ENCODE assay signal across 12 cellular contexts in genomic region chr7:153190452-153190851, GRCh38.
DNase-seq lines count a peak whose midpoint lies in the region; ATAC-seq, FAIRE-seq and TF ChIP-seq lines count a peak whose summit lies in the region.
"Had no signal": no experiment of that assay in that cellular context is flagged by ENCODE, and none has a peak within 500 bp of the region (broad histone marks: within the 10 kb centered on the region; RNA-seq: fewer than 3 reads in every experiment).

No MANE protein-coding gene starts in this region.

- WGBS in stomach, 5 donors = 39 to 66% (median 62%) methylated on average over 3 of the region's 3 CpGs

- no peaks in the 10 kb centered on the region for H3K27me3 ChIP-seq in MM.1S (replicated peaks; ENCODE audit: insufficient read depth, low read length)
- H3K27me3 ChIP-seq in stomach = peaks cover 0 to 4% (median 0%) of the 10 kb centered on the region in 3 donors
- H3K27me3 ChIP-seq: cardiac muscle cell had no signal

- no peaks in the 10 kb centered on the region for H4K20me1 ChIP-seq in MM.1S (ENCODE audit: insufficient read depth, low read length)

- TF ChIP-seq CTCF in MM.1S (IDR thresholded peaks at IDR 0.05; ENCODE audit: low read length) (no peak), stomach (IDR thresholded peaks at IDR 0.05) (no peak)

- H3K27ac ChIP-seq in MM.1S (ENCODE audit: low read length) (no peak overlapping the region), stomach (no peak overlapping the region)
- H3K27ac ChIP-seq: cardiac muscle cell had no signal

- H3K36me3 ChIP-seq in MM.1S (replicated peaks; ENCODE audit: insufficient read depth, low read length) (no peaks in the 10 kb centered on the region), stomach (no peaks in the 10 kb centered on the region)
- H3K36me3 ChIP-seq: cardiac muscle cell had no signal

- no peak overlapping the region for H2AFZ ChIP-seq in MM.1S (ENCODE audit: low read length)

- H3K9me3 ChIP-seq in MM.1S (replicated peaks; ENCODE audit: insufficient read depth, low read length) (no peaks in the 10 kb centered on the region), stomach (no peaks in the 10 kb centered on the region)
- H3K9me3 ChIP-seq: mucosa of descending colon had no signal

- DNase-seq in GM12892 (ENCODE audit: insufficient read length) (peak; percentile 10), MM.1S (peak; percentile 30), iPS-NIHi11 (ENCODE audit: low spot score) (peak; percentile 48), stomach (no peak), nucleus accumbens (lab: John Stamatoyannopoulos, UW) (no peak)
- DNase-seq: stimulated activated CD4-positive, alpha-beta T cell treated with anti-CD3 and anti-CD28 coated beads, Interleukin-12 subunit alpha, Interleukin-12 subunit beta, amount 100 ng/mL, for 4 hours had no signal

- H3K4me3 ChIP-seq in MM.1S (ENCODE audit: low read length) = no peak overlapping the region
- H3K4me3 ChIP-seq in stomach = no peak overlapping the region
- H3K4me3 ChIP-seq: cardiac muscle cell, mucosa of descending colon had no signal

- no peak overlapping the region for H3K9ac ChIP-seq in MM.1S (ENCODE audit: low read length)

- no peaks in the 10 kb centered on the region for H3K79me2 ChIP-seq in MM.1S (ENCODE audit: low read length)

- no peaks in the 10 kb centered on the region for H3K4me1 ChIP-seq in MM.1S (ENCODE audit: low read length)
- H3K4me1 ChIP-seq in stomach = no peaks in the 10 kb centered on the region

- TF ChIP-seq POLR2A in GM12892 (IDR thresholded peaks at IDR 0.05; ENCODE audit: low read depth, low read length) = no peak
- TF ChIP-seq POLR2A in stomach (IDR thresholded peaks at IDR 0.05) = no peak

- peak; percentile 58 for ATAC-seq in GM21786 (IDR thresholded peaks at IDR 0.05; ENCODE audit: unreplicated experiment)
- ATAC-seq in HG03097 (IDR thresholded peaks at IDR 0.05; ENCODE audit: low FRiP score, unreplicated experiment) = no peak
- no peak for ATAC-seq in GM19467 (IDR thresholded peaks at IDR 0.05; ENCODE audit: unreplicated experiment)
- ATAC-seq: mucosa of descending colon had no signal

- H3K4me2 ChIP-seq in MM.1S (ENCODE audit: low read depth, low read length) = no peak overlapping the region

- intact Hi-C loops in stomach (cut with DNase I; ENCODE audit: low total_unique reads) = no loop called here

- FAIRE-seq in GM12892 (lab: Jason Lieb, UNC) = no peak
- FAIRE-seq: frontal cortex had no signal

- TF ChIP-seq EP300 in stomach (IDR thresholded peaks at IDR 0.05) = no peak

- no peaks in the 10 kb centered on the region for H3F3A ChIP-seq in MM.1S (ENCODE audit: insufficient read depth, low read length)

- no peaks in the 10 kb centered on the region for H3K9me2 ChIP-seq in MM.1S (replicated peaks; ENCODE audit: insufficient read depth, low read length)

Comparison
In these comparisons a context has a peak if more than half of its experiments do, and no peak if none do; other contexts are left out.
1. DNase-seq: peak in GM12892 (single experiment), MM.1S (single experiment) and iPS-NIHi11 (single experiment); none in stomach (single experiment) and nucleus accumbens (0 of 56).